In genomic region chr19:44782729-44783128, GRCh38 we compare ENCODE assay signal across 3 cellular contexts.
TF ChIP-seq lines count a peak whose summit lies in the region.

No MANE protein-coding gene starts in this region.

TF ChIP-seq in SK-N-SH, 30 proteins besides CTCF, POLR2A, EP300 and RAD21:
- no peak for TF ChIP-seq POLR2AphosphoS5 (IDR thresholded peaks at IDR 0.05; ENCODE audit: low read depth, low read length)

TF ChIP-seq in SK-N-SH treated with all-trans-retinoic acid at 6 μM for 48 hours, 23 proteins besides CTCF, POLR2A, EP300 and RAD21:
- TF ChIP-seq ZC3H10 (CRISPR knock-in tag; IDR thresholded peaks at IDR 0.05) (no peak), ZNF70 (CRISPR knock-in tag; IDR thresholded peaks at IDR 0.05) (no peak), GLIS3 (CRISPR knock-in tag; IDR thresholded peaks at IDR 0.05) (no peak), ARNTL (CRISPR knock-in tag; IDR thresholded peaks at IDR 0.05; ENCODE audit: borderline replicate concordance, low read depth) (no peak), TOX (CRISPR knock-in tag; IDR thresholded peaks at IDR 0.05; ENCODE audit: borderline replicate concordance) (no peak), ZNF565 (CRISPR knock-in tag; conservative IDR thresholded peaks at IDR 0.05; ENCODE audit: low read depth) (no peak), TSHZ2 (CRISPR knock-in tag; IDR thresholded peaks at IDR 0.05) (no peak), OSR1 (CRISPR knock-in tag; IDR thresholded peaks at IDR 0.05) (no peak)

TF ChIP-seq in K562, 482 proteins besides CTCF, POLR2A, EP300 and RAD21:
- TF ChIP-seq ZNF408 (CRISPR knock-in tag; IDR thresholded peaks at IDR 0.05; ENCODE audit: low read depth) (no peak), PYGO2 (tag; IDR thresholded peaks at IDR 0.05) (no peak), SRSF3 (IDR thresholded peaks at IDR 0.05; ENCODE audit: insufficient read depth, low read length) (no peak), HBP1 (CRISPR knock-in tag; IDR thresholded peaks at IDR 0.05) (no peak), MED1 (CRISPR knock-in tag; IDR thresholded peaks at IDR 0.05; ENCODE audit: borderline replicate concordance) (no peak), FUS (optimal IDR thresholded peaks at IDR 0.05; ENCODE audit: low read depth, low read length) (no peak), CHD1 (IDR thresholded peaks at IDR 0.05; ENCODE audit: low read length) (no peak), E2F1 (CRISPR knock-in tag; IDR thresholded peaks at IDR 0.05) (no peak), ETV5 (CRISPR knock-in tag; IDR thresholded peaks at IDR 0.05; ENCODE audit: low read depth) (no peak), SETDB1 (IDR thresholded peaks at IDR 0.05; ENCODE audit: low read length) (no peak), NFYB (IDR thresholded peaks at IDR 0.05; ENCODE audit: extremely low read depth, insufficient read length) (no peak), TCFL5 (CRISPR knock-in tag; conservative IDR thresholded peaks at IDR 0.05) (no peak), ARHGAP35 (IDR thresholded peaks at IDR 0.05; ENCODE audit: partially characterized antibody) (no peak), FOXK2 (conservative IDR thresholded peaks at IDR 0.05 in 1 of 2, IDR thresholded peaks at IDR 0.05 in 1 of 2; ENCODE audit: low read depth in 2 of 2) (no peak), CTCFL (IDR thresholded peaks at IDR 0.05; ENCODE audit: borderline replicate concordance, insufficient read depth, low read depth, low read length, poor library complexity, severe bottlenecking) (no peak)
TF ChIP-seq in K562: peak in this region for 0.
